ENCODE assay signal across 14 cellular contexts in genomic region chr15:81194723-81195122, GRCh38.
"Had no signal": no experiment of that assay in that cellular context is flagged by ENCODE, and none has a peak within 500 bp of the region (broad histone marks: within the 10 kb centered on the region; RNA-seq: fewer than 3 reads in every experiment).

No MANE protein-coding gene starts in this region.

- ATAC-seq: activated CD4-positive, alpha-beta T cell treated with anti-CD3 and anti-CD28 coated beads for 36 hours; activated CD8-positive, alpha-beta T cell treated with anti-CD3 and anti-CD28 coated beads for 36 hours; activated T-cell treated with anti-CD3 and anti-CD28 coated beads, Interleukin-2, amount 50 U/mL, for 72 hours; naive thymus-derived CD4-positive, alpha-beta T cell; psoas muscle had no signal

- H3K27ac ChIP-seq: psoas muscle, spleen, VCaP had no signal

- H3K27me3 ChIP-seq: spleen had no signal

- H3K36me3 ChIP-seq: spleen had no signal

- H3K4me3 ChIP-seq: psoas muscle, spleen had no signal

- DNase-seq: activated CD4-positive, alpha-beta T cell treated with anti-CD3 and anti-CD28 coated beads for 36 hours; activated CD8-positive, alpha-beta memory T cell treated with anti-CD3 and anti-CD28 coated beads, Interleukin-2, amount 50 U/mL, for 4 hours; activated CD8-positive, alpha-beta T cell treated with anti-CD3 and anti-CD28 coated beads for 36 hours; activated gamma-delta T cell treated with Interleukin-2 at 50 U/mL for 16 hours; activated naive CD8-positive, alpha-beta T cell treated with anti-CD3 and anti-CD28 coated beads for 36 hours; activated T-cell treated with anti-CD3 and anti-CD28 coated beads, Interleukin-2, amount 50 U/mL, for 72 hours; cerebellar nuclear complex; mammary epithelial cell; naive thymus-derived CD4-positive, alpha-beta T cell; psoas muscle; spleen; stimulated activated CD4-positive, alpha-beta T cell treated with anti-CD3 and anti-CD28 coated beads, Interleukin-1b, Interleukin-23, amount 100 ng/mL, for 48 hours; stimulated activated naive CD4-positive, alpha-beta T cell had no signal

- H3K9me3 ChIP-seq: psoas muscle, spleen had no signal

- H3K4me1 ChIP-seq: psoas muscle had no signal
